ENCODE assay signal across 16 cellular contexts in the genomic region with DNA sequence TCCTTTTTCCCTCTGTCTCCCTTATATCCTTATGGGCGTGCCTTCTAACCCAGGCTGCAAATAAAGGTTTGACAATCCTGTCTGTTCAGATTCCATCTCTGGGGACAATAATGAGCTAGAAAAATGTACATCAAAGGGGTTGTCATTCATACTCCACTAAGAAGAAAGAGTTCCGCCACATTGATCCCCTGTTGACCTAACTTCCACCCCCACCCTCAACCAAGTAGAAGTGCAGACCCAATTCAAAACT. TPM values are rescaled to one million over a fixed set of nuclear protein-coding genes. Genes with fewer than 3 reads are reported as not detected.
A peak's percentile ranks its signal among the peaks of the same experiment; 100 is the strongest.
DNase-seq lines count a peak whose midpoint lies in the region; ATAC-seq and TF ChIP-seq lines count a peak whose summit lies in the region.
"Had no signal": no experiment of that assay in that cellular context is flagged by ENCODE, and none has a peak within 500 bp of the region (broad histone marks: within the 10 kb centered on the region; RNA-seq: fewer than 3 reads in every experiment).

No MANE protein-coding gene starts in this region.

- H3K56ac ChIP-seq in mesendoderm (ENCODE audit: low read length) = peak overlapping the region; percentile 62

- H4K8ac ChIP-seq in mesendoderm (ENCODE audit: low read depth, low read length) = no peak overlapping the region

- 52 to 58% methylated on average over 2 of the region's 2 CpGs for WGBS in ectodermal cell, 2 experiments
- WGBS in mesendoderm (ENCODE audit: extremely low coverage, insufficient coverage, low lambda C conversion rate) = no CpG with 5 or more reads among the region's 2 CpGs

- H3K27me3 ChIP-seq in MG63 (no peaks in the 10 kb centered on the region), ectodermal cell (ENCODE audit: control insufficient read depth, insufficient read depth, low read length, poor library complexity, severe bottlenecking) (no peaks in the 10 kb centered on the region), mesendoderm (ENCODE audit: insufficient read depth, low read length, poor library complexity) (no peaks in the 10 kb centered on the region)
- H3K27me3 ChIP-seq: BE2C had no signal

- no peak for ATAC-seq in HG03342 (IDR thresholded peaks at IDR 0.05; ENCODE audit: unreplicated experiment)

- peaks cover 4% of the 10 kb centered on the region for H3K4me1 ChIP-seq in ectodermal cell (ENCODE audit: control insufficient read depth, insufficient read depth, low read length)
- no peaks in the 10 kb centered on the region for H3K4me1 ChIP-seq in mesendoderm (ENCODE audit: control insufficient read depth, low read depth, low read length)
- H3K4me1 ChIP-seq: BE2C had no signal

- H3K27ac Mint-ChIP-seq in progenitor cell of endocrine pancreas = no peak overlapping the region
- H3K27ac Mint-ChIP-seq: CD4-positive, alpha-beta memory T cell had no signal

- peaks cover 24% of the 10 kb centered on the region for H3K9me3 Mint-ChIP-seq in progenitor cell of endocrine pancreas (ENCODE audit: low read depth)

- H3K4me3 ChIP-seq in MG63 (peak overlapping the region; percentile 35; the same call in 1 of the 2 replicates), ectodermal cell (ENCODE audit: insufficient read depth, low read depth, low read length) (peak overlapping the region; percentile 31), mesendoderm (ENCODE audit: low read length) (no peak overlapping the region), skeletal muscle cell (ENCODE audit: low read depth, low read length) (peak overlapping the region; percentile 34)

- H4K5ac ChIP-seq in mesendoderm (ENCODE audit: low read length) = no peak overlapping the region

- H3K79me2 ChIP-seq in mesendoderm (ENCODE audit: control insufficient read depth, insufficient read depth, low read length) = no peaks in the 10 kb centered on the region

- no peak overlapping the region for H3K9ac ChIP-seq in mesendoderm (ENCODE audit: low read length)

- H3K4me2 ChIP-seq in mesendoderm (ENCODE audit: low read length) = no peak overlapping the region

- H2BK15ac ChIP-seq in mesendoderm (replicated peaks; ENCODE audit: low read depth) = no peak overlapping the region

- no peak overlapping the region for H2BK120ac ChIP-seq in mesendoderm (ENCODE audit: low read depth, low read length)

- H2AK5ac ChIP-seq in mesendoderm (ENCODE audit: low read length) = no peak overlapping the region

- H3K23ac ChIP-seq in mesendoderm (ENCODE audit: low read length) = no peak overlapping the region

- DNase-seq in MG63 (no peak), mesendoderm (no peak), skeletal muscle cell (ENCODE audit: low read depth) (no peak), progenitor cell of endocrine pancreas (ENCODE audit: low spot score, unreplicated experiment) (no peak), OCI-M2 (lab: John Stamatoyannopoulos, UW; ENCODE audit: unreplicated experiment) (no peak)
- no peak for DNase-seq in NK-92 treated with Interleukin-12 subunit alpha and Interleukin-12 subunit beta, amount 100 ng/mL, for 24 hours (lab: John Stamatoyannopoulos, UW)
- DNase-seq: BE2C; CD4-positive, alpha-beta memory T cell; DND-41; GF-D8; Karpas-422; NCI-H1930; NCI-H2171; SIG-M5 had no signal

- H2BK5ac ChIP-seq in mesendoderm (ENCODE audit: low read length) = no peak overlapping the region

- no peaks in the 10 kb centered on the region for H3K36me3 ChIP-seq in MG63
- no peaks in the 10 kb centered on the region for H3K36me3 ChIP-seq in ectodermal cell (ENCODE audit: control insufficient read depth, insufficient read depth, low read length)
- H3K36me3 ChIP-seq in mesendoderm (ENCODE audit: control insufficient read depth, insufficient read depth, low read length) = no peaks in the 10 kb centered on the region
- H3K36me3 ChIP-seq: BE2C had no signal

- no peaks in the 10 kb centered on the region for H3K36me3 Mint-ChIP-seq in progenitor cell of endocrine pancreas (ENCODE audit: insufficient read depth)
- H3K36me3 Mint-ChIP-seq: CD4-positive, alpha-beta memory T cell had no signal

- H3K27ac ChIP-seq in ectodermal cell (ENCODE audit: insufficient read depth, low read depth, low read length, poor library complexity, severe bottlenecking) (no peak overlapping the region), mesendoderm (ENCODE audit: low read depth, low read length) (no peak overlapping the region)

- no peak overlapping the region for H3K18ac ChIP-seq in mesendoderm (ENCODE audit: low read length)

- H3K27me3 Mint-ChIP-seq in progenitor cell of endocrine pancreas = peaks cover 28% of the 10 kb centered on the region

- no peak for TF ChIP-seq CTCF in progenitor cell of endocrine pancreas (IDR thresholded peaks at IDR 0.05; ENCODE audit: unreplicated experiment)

- no peak overlapping the region for H3K4me3 Mint-ChIP-seq in progenitor cell of endocrine pancreas (ENCODE audit: low read depth)

- H3K9me3 ChIP-seq in MG63 (no peaks in the 10 kb centered on the region), ectodermal cell (ENCODE audit: control insufficient read depth, low read length) (no peaks in the 10 kb centered on the region)
- H3K9me3 ChIP-seq: BE2C had no signal

- no peaks in the 10 kb centered on the region for H3K79me1 ChIP-seq in mesendoderm (ENCODE audit: low read length)

- peaks cover 4% of the 10 kb centered on the region for H3K4me1 Mint-ChIP-seq in progenitor cell of endocrine pancreas (ENCODE audit: low read depth)
- H3K4me1 Mint-ChIP-seq: CD4-positive, alpha-beta memory T cell had no signal

- no peak overlapping the region for H3K4ac ChIP-seq in mesendoderm (ENCODE audit: low read depth, low read length)

RNA-seq across cellular contexts. Expression of gene GABRA3, which starts 0.5 kb away (rescaled TPM):
- total RNA-seq in MG63 (2014; rRNA removed; shearing (Covaris generic); ENCODE audit: low replicate concordance) = 0.82 TPM in 1 of 2 replicates, not detected in the other
- polyA plus RNA-seq in ectodermal cell (2013, experiment 1 of 4) = 4.4 TPM
- 5.1 TPM for polyA plus RNA-seq in ectodermal cell (2013, experiment 2 of 4)
- 5.2 TPM for polyA plus RNA-seq in ectodermal cell (2013, experiment 3 of 4)
- polyA plus RNA-seq in ectodermal cell (2013, experiment 4 of 4) = 4.8 TPM
- 4.3 TPM for polyA plus RNA-seq in mesendoderm (2013, experiment 1 of 2)
- 3.9 TPM for polyA plus RNA-seq in mesendoderm (2013, experiment 2 of 2)
- 0.13 TPM in 1 of 2 replicates, not detected in the other for total RNA-seq in progenitor cell of endocrine pancreas
- total RNA-seq: CD4-positive, alpha-beta memory T cell had no signal
- polyA plus RNA-seq: CD4-positive, alpha-beta memory T cell had no signal
